Comparison of ENCODE assay signal across 1 cellular context in the genomic region with DNA sequence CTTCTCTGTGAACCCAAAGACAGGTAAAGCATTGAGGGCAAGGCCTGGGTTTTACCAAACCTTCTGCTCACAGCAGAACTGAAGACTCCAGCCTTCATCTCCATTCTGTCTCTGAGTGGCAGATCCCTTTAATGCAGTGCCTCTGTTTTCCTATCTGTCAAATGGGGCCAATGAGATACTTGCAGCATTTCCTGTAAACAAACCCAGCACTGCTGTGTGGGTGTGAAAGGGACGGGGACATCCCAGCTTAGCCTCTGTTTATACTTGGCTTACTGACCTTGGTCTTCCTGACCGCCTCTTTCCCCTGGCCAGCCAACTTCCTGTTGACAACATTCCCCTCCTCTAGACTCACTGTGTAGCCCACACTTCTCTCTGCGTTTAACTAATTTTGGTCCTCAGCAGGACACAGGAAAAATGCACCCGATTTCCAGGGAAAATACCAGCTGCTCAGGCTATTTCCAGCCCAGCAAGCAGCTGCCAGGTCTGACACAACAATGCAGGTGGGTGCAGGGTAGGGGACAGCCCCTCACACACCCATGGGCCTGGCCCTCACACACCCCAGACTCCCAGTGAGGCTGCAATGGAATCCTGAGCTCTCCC.
TF ChIP-seq lines count a peak whose summit lies in the region.

No MANE protein-coding gene starts in this region.

TF ChIP-seq in HepG2, 621 proteins besides CTCF, POLR2A, EP300 and RAD21 (continued from another document and continues in another):
- TF ChIP-seq, protein P1, sequence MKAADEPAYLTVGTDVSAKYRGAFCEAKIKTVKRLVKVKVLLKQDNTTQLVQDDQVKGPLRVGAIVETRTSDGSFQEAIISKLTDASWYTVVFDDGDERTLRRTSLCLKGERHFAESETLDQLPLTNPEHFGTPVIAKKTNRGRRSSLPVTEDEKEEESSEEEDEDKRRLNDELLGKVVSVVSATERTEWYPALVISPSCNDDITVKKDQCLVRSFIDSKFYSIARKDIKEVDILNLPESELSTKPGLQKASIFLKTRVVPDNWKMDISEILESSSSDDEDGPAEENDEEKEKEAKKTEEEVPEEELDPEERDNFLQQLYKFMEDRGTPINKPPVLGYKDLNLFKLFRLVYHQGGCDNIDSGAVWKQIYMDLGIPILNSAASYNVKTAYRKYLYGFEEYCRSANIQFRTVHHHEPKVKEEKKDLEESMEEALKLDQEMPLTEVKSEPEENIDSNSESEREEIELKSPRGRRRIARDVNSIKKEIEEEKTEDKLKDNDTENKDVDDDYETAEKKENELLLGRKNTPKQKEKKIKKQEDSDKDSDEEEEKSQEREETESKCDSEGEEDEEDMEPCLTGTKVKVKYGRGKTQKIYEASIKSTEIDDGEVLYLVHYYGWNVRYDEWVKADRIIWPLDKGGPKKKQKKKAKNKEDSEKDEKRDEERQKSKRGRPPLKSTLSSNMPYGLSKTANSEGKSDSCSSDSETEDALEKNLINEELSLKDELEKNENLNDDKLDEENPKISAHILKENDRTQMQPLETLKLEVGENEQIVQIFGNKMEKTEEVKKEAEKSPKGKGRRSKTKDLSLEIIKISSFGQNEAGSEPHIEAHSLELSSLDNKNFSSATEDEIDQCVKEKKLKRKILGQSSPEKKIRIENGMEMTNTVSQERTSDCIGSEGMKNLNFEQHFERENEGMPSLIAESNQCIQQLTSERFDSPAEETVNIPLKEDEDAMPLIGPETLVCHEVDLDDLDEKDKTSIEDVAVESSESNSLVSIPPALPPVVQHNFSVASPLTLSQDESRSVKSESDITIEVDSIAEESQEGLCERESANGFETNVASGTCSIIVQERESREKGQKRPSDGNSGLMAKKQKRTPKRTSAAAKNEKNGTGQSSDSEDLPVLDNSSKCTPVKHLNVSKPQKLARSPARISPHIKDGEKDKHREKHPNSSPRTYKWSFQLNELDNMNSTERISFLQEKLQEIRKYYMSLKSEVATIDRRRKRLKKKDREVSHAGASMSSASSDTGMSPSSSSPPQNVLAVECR (CRISPR knock-in tag; IDR thresholded peaks at IDR 0.05; ENCODE audit: borderline replicate concordance), result peak; percentile 68; the same call in 1 of the 2 replicates
- TF ChIP-seq FOXA1 (IDR thresholded peaks at IDR 0.05), result no peak
- TF ChIP-seq FOXA1 (CRISPR knock-in tag; IDR thresholded peaks at IDR 0.05), result peak; percentile 85
- TF ChIP-seq, protein P2, sequence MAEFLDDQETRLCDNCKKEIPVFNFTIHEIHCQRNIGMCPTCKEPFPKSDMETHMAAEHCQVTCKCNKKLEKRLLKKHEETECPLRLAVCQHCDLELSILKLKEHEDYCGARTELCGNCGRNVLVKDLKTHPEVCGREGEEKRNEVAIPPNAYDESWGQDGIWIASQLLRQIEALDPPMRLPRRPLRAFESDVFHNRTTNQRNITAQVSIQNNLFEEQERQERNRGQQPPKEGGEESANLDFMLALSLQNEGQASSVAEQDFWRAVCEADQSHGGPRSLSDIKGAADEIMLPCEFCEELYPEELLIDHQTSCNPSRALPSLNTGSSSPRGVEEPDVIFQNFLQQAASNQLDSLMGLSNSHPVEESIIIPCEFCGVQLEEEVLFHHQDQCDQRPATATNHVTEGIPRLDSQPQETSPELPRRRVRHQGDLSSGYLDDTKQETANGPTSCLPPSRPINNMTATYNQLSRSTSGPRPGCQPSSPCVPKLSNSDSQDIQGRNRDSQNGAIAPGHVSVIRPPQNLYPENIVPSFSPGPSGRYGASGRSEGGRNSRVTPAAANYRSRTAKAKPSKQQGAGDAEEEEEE (CRISPR knock-in tag; IDR thresholded peaks at IDR 0.05; ENCODE audit: borderline replicate concordance), result no peak
- TF ChIP-seq, protein P3, sequence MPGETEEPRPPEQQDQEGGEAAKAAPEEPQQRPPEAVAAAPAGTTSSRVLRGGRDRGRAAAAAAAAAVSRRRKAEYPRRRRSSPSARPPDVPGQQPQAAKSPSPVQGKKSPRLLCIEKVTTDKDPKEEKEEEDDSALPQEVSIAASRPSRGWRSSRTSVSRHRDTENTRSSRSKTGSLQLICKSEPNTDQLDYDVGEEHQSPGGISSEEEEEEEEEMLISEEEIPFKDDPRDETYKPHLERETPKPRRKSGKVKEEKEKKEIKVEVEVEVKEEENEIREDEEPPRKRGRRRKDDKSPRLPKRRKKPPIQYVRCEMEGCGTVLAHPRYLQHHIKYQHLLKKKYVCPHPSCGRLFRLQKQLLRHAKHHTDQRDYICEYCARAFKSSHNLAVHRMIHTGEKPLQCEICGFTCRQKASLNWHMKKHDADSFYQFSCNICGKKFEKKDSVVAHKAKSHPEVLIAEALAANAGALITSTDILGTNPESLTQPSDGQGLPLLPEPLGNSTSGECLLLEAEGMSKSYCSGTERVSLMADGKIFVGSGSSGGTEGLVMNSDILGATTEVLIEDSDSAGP (CRISPR knock-in tag; IDR thresholded peaks at IDR 0.05; ENCODE audit: borderline replicate concordance), result peak; percentile 60; the same call in 1 of the 2 replicates
- no peak for TF ChIP-seq ZNF468 (CRISPR knock-in tag; IDR thresholded peaks at IDR 0.05)
- TF ChIP-seq ZNF24 (IDR thresholded peaks at IDR 0.05), result peak; percentile 56; the same call in 1 of the 2 replicates
- no peak for TF ChIP-seq RNF2 (conservative IDR thresholded peaks at IDR 0.05; ENCODE audit: low read depth)
- TF ChIP-seq RARA (CRISPR knock-in tag; IDR thresholded peaks at IDR 0.05), result peak; percentile 98
- no peak for TF ChIP-seq ZNF282 (IDR thresholded peaks at IDR 0.05; ENCODE audit: partially characterized antibody)
- TF ChIP-seq, protein P4, sequence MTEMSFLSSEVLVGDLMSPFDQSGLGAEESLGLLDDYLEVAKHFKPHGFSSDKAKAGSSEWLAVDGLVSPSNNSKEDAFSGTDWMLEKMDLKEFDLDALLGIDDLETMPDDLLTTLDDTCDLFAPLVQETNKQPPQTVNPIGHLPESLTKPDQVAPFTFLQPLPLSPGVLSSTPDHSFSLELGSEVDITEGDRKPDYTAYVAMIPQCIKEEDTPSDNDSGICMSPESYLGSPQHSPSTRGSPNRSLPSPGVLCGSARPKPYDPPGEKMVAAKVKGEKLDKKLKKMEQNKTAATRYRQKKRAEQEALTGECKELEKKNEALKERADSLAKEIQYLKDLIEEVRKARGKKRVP (CRISPR knock-in tag; IDR thresholded peaks at IDR 0.05), result peak in 1 of 2 experiments; percentile 79; a peak in 2 of 4 replicates
- TF ChIP-seq GPN1 (CRISPR knock-in tag; IDR thresholded peaks at IDR 0.05; ENCODE audit: borderline replicate concordance), result no peak
- TF ChIP-seq, protein P5, sequence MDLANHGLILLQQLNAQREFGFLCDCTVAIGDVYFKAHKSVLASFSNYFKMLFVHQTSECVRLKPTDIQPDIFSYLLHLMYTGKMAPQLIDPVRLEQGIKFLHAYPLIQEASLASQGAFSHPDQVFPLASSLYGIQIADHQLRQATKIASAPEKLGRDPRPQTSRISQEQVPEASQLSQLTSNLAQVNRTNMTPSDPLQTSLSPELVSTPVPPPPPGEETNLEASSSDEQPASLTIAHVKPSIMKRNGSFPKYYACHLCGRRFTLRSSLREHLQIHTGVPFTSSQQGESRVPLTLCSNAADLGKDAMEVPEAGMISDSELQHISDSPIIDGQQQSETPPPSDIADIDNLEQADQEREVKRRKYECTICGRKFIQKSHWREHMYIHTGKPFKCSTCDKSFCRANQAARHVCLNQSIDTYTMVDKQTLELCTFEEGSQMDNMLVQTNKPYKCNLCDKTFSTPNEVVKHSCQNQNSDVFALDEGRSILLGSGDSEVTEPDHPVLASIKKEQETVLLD (CRISPR knock-in tag; IDR thresholded peaks at IDR 0.05; ENCODE audit: low read depth), result no peak
- TF ChIP-seq ZNF878 (CRISPR knock-in tag; IDR thresholded peaks at IDR 0.05), result no peak; the same call in 1 of the 2 replicates
- TF ChIP-seq HIVEP1 (CRISPR knock-in tag; IDR thresholded peaks at IDR 0.05), result 0 out of 2 replicates have a peak, but pooled peaks have one; percentile 69
- TF ChIP-seq KDM3A (CRISPR knock-in tag; IDR thresholded peaks at IDR 0.05; ENCODE audit: low read depth), result peak; percentile 72; the same call in 1 of the 2 replicates
- peak; percentile 85 for TF ChIP-seq JUN (CRISPR knock-in tag; IDR thresholded peaks at IDR 0.05)
- TF ChIP-seq STAG1 (CRISPR knock-in tag; IDR thresholded peaks at IDR 0.05), result peak; percentile 11; the same call in 1 of the 2 replicates
- TF ChIP-seq, protein P6, sequence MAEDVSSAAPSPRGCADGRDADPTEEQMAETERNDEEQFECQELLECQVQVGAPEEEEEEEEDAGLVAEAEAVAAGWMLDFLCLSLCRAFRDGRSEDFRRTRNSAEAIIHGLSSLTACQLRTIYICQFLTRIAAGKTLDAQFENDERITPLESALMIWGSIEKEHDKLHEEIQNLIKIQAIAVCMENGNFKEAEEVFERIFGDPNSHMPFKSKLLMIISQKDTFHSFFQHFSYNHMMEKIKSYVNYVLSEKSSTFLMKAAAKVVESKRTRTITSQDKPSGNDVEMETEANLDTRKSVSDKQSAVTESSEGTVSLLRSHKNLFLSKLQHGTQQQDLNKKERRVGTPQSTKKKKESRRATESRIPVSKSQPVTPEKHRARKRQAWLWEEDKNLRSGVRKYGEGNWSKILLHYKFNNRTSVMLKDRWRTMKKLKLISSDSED (CRISPR knock-in tag; IDR thresholded peaks at IDR 0.05), result no peak
- TF ChIP-seq FOXO1 (CRISPR knock-in tag; IDR thresholded peaks at IDR 0.05), result peak; percentile 100
- no peak for TF ChIP-seq HCFC1 (IDR thresholded peaks at IDR 0.05; ENCODE audit: low read depth, low read length)
- TF ChIP-seq, protein P7, sequence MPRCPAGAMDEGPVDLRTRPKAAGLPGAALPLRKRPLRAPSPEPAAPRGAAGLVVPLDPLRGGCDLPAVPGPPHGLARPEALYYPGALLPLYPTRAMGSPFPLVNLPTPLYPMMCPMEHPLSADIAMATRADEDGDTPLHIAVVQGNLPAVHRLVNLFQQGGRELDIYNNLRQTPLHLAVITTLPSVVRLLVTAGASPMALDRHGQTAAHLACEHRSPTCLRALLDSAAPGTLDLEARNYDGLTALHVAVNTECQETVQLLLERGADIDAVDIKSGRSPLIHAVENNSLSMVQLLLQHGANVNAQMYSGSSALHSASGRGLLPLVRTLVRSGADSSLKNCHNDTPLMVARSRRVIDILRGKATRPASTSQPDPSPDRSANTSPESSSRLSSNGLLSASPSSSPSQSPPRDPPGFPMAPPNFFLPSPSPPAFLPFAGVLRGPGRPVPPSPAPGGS (CRISPR knock-in tag; IDR thresholded peaks at IDR 0.05), result 0 out of 2 replicates have a peak, but pooled peaks have one; percentile 14
- TF ChIP-seq SOX5 (CRISPR knock-in tag; IDR thresholded peaks at IDR 0.05; ENCODE audit: borderline replicate concordance), result peak; percentile 83; the same call in 1 of the 2 replicates
- TF ChIP-seq, protein P8, sequence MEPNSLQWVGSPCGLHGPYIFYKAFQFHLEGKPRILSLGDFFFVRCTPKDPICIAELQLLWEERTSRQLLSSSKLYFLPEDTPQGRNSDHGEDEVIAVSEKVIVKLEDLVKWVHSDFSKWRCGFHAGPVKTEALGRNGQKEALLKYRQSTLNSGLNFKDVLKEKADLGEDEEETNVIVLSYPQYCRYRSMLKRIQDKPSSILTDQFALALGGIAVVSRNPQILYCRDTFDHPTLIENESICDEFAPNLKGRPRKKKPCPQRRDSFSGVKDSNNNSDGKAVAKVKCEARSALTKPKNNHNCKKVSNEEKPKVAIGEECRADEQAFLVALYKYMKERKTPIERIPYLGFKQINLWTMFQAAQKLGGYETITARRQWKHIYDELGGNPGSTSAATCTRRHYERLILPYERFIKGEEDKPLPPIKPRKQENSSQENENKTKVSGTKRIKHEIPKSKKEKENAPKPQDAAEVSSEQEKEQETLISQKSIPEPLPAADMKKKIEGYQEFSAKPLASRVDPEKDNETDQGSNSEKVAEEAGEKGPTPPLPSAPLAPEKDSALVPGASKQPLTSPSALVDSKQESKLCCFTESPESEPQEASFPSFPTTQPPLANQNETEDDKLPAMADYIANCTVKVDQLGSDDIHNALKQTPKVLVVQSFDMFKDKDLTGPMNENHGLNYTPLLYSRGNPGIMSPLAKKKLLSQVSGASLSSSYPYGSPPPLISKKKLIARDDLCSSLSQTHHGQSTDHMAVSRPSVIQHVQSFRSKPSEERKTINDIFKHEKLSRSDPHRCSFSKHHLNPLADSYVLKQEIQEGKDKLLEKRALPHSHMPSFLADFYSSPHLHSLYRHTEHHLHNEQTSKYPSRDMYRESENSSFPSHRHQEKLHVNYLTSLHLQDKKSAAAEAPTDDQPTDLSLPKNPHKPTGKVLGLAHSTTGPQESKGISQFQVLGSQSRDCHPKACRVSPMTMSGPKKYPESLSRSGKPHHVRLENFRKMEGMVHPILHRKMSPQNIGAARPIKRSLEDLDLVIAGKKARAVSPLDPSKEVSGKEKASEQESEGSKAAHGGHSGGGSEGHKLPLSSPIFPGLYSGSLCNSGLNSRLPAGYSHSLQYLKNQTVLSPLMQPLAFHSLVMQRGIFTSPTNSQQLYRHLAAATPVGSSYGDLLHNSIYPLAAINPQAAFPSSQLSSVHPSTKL (CRISPR knock-in tag; IDR thresholded peaks at IDR 0.05), result peak; percentile 95
- TF ChIP-seq ZNF354B (CRISPR knock-in tag; IDR thresholded peaks at IDR 0.05), result no peak
- 0 out of 2 replicates have a peak, but pooled peaks have one; percentile 55 for TF ChIP-seq ZNF772 (CRISPR knock-in tag; IDR thresholded peaks at IDR 0.05)
- TF ChIP-seq, protein P9, sequence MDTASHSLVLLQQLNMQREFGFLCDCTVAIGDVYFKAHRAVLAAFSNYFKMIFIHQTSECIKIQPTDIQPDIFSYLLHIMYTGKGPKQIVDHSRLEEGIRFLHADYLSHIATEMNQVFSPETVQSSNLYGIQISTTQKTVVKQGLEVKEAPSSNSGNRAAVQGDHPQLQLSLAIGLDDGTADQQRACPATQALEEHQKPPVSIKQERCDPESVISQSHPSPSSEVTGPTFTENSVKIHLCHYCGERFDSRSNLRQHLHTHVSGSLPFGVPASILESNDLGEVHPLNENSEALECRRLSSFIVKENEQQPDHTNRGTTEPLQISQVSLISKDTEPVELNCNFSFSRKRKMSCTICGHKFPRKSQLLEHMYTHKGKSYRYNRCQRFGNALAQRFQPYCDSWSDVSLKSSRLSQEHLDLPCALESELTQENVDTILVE (CRISPR knock-in tag; IDR thresholded peaks at IDR 0.05), result peak; percentile 78
- no peak for TF ChIP-seq ZNF768 (CRISPR knock-in tag; IDR thresholded peaks at IDR 0.05)
- TF ChIP-seq, protein P10, sequence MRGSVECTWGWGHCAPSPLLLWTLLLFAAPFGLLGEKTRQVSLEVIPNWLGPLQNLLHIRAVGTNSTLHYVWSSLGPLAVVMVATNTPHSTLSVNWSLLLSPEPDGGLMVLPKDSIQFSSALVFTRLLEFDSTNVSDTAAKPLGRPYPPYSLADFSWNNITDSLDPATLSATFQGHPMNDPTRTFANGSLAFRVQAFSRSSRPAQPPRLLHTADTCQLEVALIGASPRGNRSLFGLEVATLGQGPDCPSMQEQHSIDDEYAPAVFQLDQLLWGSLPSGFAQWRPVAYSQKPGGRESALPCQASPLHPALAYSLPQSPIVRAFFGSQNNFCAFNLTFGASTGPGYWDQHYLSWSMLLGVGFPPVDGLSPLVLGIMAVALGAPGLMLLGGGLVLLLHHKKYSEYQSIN (CRISPR knock-in tag; IDR thresholded peaks at IDR 0.05; ENCODE audit: borderline replicate concordance), result no peak
- TF ChIP-seq, protein P11, sequence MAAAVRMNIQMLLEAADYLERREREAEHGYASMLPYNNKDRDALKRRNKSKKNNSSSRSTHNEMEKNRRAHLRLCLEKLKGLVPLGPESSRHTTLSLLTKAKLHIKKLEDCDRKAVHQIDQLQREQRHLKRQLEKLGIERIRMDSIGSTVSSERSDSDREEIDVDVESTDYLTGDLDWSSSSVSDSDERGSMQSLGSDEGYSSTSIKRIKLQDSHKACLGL (CRISPR knock-in tag; IDR thresholded peaks at IDR 0.05), result no peak
